In the genomic region with DNA sequence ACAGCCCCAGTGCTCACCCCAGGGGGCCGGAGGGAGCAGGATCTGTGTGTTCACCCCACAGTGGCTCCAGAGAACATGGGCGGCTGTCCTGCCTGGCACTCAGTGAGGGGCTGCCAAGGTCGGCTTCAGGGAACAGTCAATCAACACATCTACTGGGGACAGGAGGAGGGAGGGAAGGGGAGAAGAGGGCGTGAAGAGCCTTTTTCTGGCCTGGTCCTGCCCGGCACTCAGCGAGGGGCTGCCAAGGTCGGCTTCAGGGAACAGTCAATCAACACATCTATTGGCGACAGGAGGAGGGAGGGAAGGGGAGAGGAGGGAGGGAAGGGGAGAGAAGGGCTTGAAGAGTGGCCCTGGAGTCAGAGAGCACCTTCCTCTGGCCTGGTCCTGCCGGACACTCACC, we compare ENCODE assay signal across 10 cellular contexts.
DNase-seq lines count a peak whose midpoint lies in the region; ATAC-seq and TF ChIP-seq lines count a peak whose summit lies in the region.
"Had no signal": no experiment of that assay in that cellular context is flagged by ENCODE, and none has a peak within 500 bp of the region (broad histone marks: within the 10 kb centered on the region; RNA-seq: fewer than 3 reads in every experiment).

No MANE protein-coding gene starts in this region.

- peaks cover 5% of the 10 kb centered on the region; the same call in 1 of the 2 replicates for H3K27me3 Mint-ChIP-seq in WTC11 (ENCODE audit: low read depth)

- H3K4me2 ChIP-seq in neuronal stem cell (ENCODE audit: insufficient read depth, low read length, poor library complexity, severe bottlenecking) = no peak overlapping the region
- H3K4me2 ChIP-seq: PC-9 had no signal

- H2BK15ac ChIP-seq in neuronal stem cell (ENCODE audit: low read length) = no peak overlapping the region

- no peak overlapping the region for H2BK120ac ChIP-seq in neuronal stem cell (ENCODE audit: low read depth, low read length)

- H3K27me3 ChIP-seq in cardiac muscle cell (no peaks in the 10 kb centered on the region), neuronal stem cell (ENCODE audit: control insufficient read depth in 3 of 3, insufficient read depth in 3 of 3, low read depth in 1 of 3, low read length in 3 of 3) (peaks cover 0 to 5% (median 0%) of the 10 kb centered on the region in 3 experiments)

- H3K4me1 ChIP-seq in cardiac muscle cell (ENCODE audit: low read depth) (peaks cover 40% of the 10 kb centered on the region), neuronal stem cell (ENCODE audit: control insufficient read depth in 2 of 2, insufficient read depth in 1 of 2, low read depth in 1 of 2, low read length in 2 of 2) (peaks cover 0 to 3% of the 10 kb centered on the region in 2 donors)

- peak overlapping the region; percentile 78 for H3K27ac ChIP-seq in cardiac muscle cell
- H3K27ac ChIP-seq in neuronal stem cell (replicated peaks; ENCODE audit: low read length) = no peak overlapping the region
- H3K27ac ChIP-seq: PC-9 had no signal

- H3K79me1 ChIP-seq in neuronal stem cell (ENCODE audit: low read depth, low read length) = no peaks in the 10 kb centered on the region

- intact Hi-C loops in cardiac septum (cut with DNase I) = no loop called here

- H4K91ac ChIP-seq in neuronal stem cell (ENCODE audit: low read depth, low read length, poor library complexity) = no peak overlapping the region

- H3K18ac ChIP-seq in neuronal stem cell (ENCODE audit: low read length) = peak overlapping the region; percentile 52

- H3K9ac ChIP-seq in neuronal stem cell (ENCODE audit: low read depth, low read length, poor library complexity) = no peak overlapping the region

- H3K14ac ChIP-seq in neuronal stem cell (ENCODE audit: low read length) = no peak overlapping the region

- H3K4me3 Mint-ChIP-seq in WTC11 = no peak overlapping the region

- CTCF ChIA-PET in WTC11 (lab: Charles Lee) = no interaction called here

- peaks cover 10% of the 10 kb centered on the region for H3K9me3 Mint-ChIP-seq in WTC11

- TF ChIP-seq CTCF in cardiac muscle cell (IDR thresholded peaks at IDR 0.05; ENCODE audit: low read depth, low read length) = no peak
- no peak for TF ChIP-seq CTCF in WTC11 (IDR thresholded peaks at IDR 0.05)

- POLR2A ChIA-PET in WTC11 (lab: Charles Lee) = no interaction called here

- peaks cover 10% of the 10 kb centered on the region; the same call in 1 of the 2 replicates for H3K4me1 Mint-ChIP-seq in WTC11

- H2BK12ac ChIP-seq in neuronal stem cell (ENCODE audit: low read length) = no peak overlapping the region

- no peaks in the 10 kb centered on the region for H3K9me3 ChIP-seq in cardiac muscle cell (ENCODE audit: low read depth)
- peaks cover 0 to 5% of the 10 kb centered on the region in 2 donors for H3K9me3 ChIP-seq in neuronal stem cell (replicated peaks in 1 of 2; ENCODE audit: control insufficient read depth in 2 of 2, insufficient read depth in 1 of 2, low read depth in 1 of 2, low read length in 2 of 2)

- H2BK5ac ChIP-seq in neuronal stem cell (ENCODE audit: low read length) = no peak overlapping the region

- H3K23ac ChIP-seq in neuronal stem cell (ENCODE audit: low read depth, low read length, poor library complexity) = no peak overlapping the region

- peaks cover 10% of the 10 kb centered on the region for H3K36me3 Mint-ChIP-seq in WTC11

- H2AFZ ChIP-seq in neuronal stem cell (ENCODE audit: low read length) = no peak overlapping the region
- H2AFZ ChIP-seq: PC-9 had no signal

- no peak overlapping the region for H3K4me3 ChIP-seq in cardiac muscle cell
- no peak overlapping the region for H3K4me3 ChIP-seq in neuronal stem cell (ENCODE audit: low read length in 2 of 2)
- H3K4me3 ChIP-seq: K562, PC-9 had no signal

- H2AK5ac ChIP-seq in neuronal stem cell (ENCODE audit: low read depth, low read length) = peak overlapping the region; percentile 32

- no peak overlapping the region for H4K8ac ChIP-seq in neuronal stem cell (ENCODE audit: low read depth, low read length)

- DNase-seq in cardiac muscle cell (ENCODE audit: low read depth in 1 of 2, low spot score in 1 of 2) = peak in 1 of 2 donors; percentile 79
- DNase-seq in cardiac septum (ENCODE audit: low spot score) = no peak
- DNase-seq in WTC11 (ENCODE audit: low spot score) = no peak
- DNase-seq in neuronal stem cell (ENCODE audit: low spot score) = no peak
- DNase-seq in AG08395 (ENCODE audit: low spot score) = no peak
- DNase-seq: NCI-H2107, PC-9 had no signal

- H3K4ac ChIP-seq in neuronal stem cell (ENCODE audit: low read length) = no peak overlapping the region

- WGBS in neuronal stem cell (ENCODE audit: extremely low coverage in 2 of 2, insufficient read length in 2 of 2, insufficient replicate concordance in 1 of 2), 2 donors = no CpG with 5 or more reads among the region's 9 CpGs

- no peaks in the 10 kb centered on the region for H3K36me3 ChIP-seq in cardiac muscle cell
- no peaks in the 10 kb centered on the region for H3K36me3 ChIP-seq in neuronal stem cell (replicated peaks in 1 of 2; ENCODE audit: control insufficient read depth in 2 of 2, insufficient read depth in 2 of 2, low read length in 2 of 2)

- ATAC-seq in WTC11 (no peak), HG02981 (IDR thresholded peaks at IDR 0.05; ENCODE audit: unreplicated experiment) (no peak), HG02973 (IDR thresholded peaks at IDR 0.05; ENCODE audit: unreplicated experiment) (no peak)
- ATAC-seq: K562 had no signal

- H3K27ac Mint-ChIP-seq in WTC11 = 0 out of 2 replicates have a peak overlapping the region, but pooled peaks have one; percentile 21

TF ChIP-seq in WTC11, 78 proteins besides CTCF, POLR2A, EP300 and RAD21:
- no peak for TF ChIP-seq GRHL2 (CRISPR knock-in tag; IDR thresholded peaks at IDR 0.05; ENCODE audit: insufficient replicate concordance, severe bottlenecking)
- no peak for TF ChIP-seq NFE2L1 (CRISPR knock-in tag; IDR thresholded peaks at IDR 0.05)
- no peak for TF ChIP-seq ZNF396 (CRISPR knock-in tag; IDR thresholded peaks at IDR 0.05; ENCODE audit: borderline replicate concordance)
- no peak for TF ChIP-seq PRRX2 (CRISPR knock-in tag; IDR thresholded peaks at IDR 0.05)
- no peak for TF ChIP-seq ATF1 (CRISPR knock-in tag; IDR thresholded peaks at IDR 0.05)
- TF ChIP-seq, protein P1, sequence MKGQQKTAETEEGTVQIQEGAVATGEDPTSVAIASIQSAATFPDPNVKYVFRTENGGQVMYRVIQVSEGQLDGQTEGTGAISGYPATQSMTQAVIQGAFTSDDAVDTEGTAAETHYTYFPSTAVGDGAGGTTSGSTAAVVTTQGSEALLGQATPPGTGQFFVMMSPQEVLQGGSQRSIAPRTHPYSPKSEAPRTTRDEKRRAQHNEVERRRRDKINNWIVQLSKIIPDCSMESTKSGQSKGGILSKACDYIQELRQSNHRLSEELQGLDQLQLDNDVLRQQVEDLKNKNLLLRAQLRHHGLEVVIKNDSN (CRISPR knock-in tag; IDR thresholded peaks at IDR 0.05) = no peak
- no peak for TF ChIP-seq NR2C2 (CRISPR knock-in tag; IDR thresholded peaks at IDR 0.05)
- TF ChIP-seq, protein P2, sequence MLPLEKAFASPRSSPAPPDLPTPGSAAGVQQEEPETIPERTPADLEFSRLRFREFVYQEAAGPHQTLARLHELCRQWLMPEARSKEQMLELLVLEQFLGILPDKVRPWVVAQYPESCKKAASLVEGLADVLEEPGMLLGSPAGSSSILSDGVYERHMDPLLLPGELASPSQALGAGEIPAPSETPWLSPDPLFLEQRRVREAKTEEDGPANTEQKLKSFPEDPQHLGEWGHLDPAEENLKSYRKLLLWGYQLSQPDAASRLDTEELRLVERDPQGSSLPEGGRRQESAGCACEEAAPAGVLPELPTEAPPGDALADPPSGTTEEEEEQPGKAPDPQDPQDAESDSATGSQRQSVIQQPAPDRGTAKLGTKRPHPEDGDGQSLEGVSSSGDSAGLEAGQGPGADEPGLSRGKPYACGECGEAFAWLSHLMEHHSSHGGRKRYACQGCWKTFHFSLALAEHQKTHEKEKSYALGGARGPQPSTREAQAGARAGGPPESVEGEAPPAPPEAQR (CRISPR knock-in tag; IDR thresholded peaks at IDR 0.05) = no peak
- TF ChIP-seq ZNF317 (CRISPR knock-in tag; IDR thresholded peaks at IDR 0.05; ENCODE audit: borderline replicate concordance, low read depth) = no peak
- TF ChIP-seq RORB (CRISPR knock-in tag; IDR thresholded peaks at IDR 0.05) = no peak
